32 cellular contexts compared by ENCODE assay signal in genomic region chr7:64642046-64642445, GRCh38.
"Had no signal": no experiment of that assay in that cellular context is flagged by ENCODE, and none has a peak within 500 bp of the region (broad histone marks: within the 10 kb centered on the region; RNA-seq: fewer than 3 reads in every experiment).

No MANE protein-coding gene starts in this region.

- H3K4me3 ChIP-seq: adrenal gland, body of pancreas, cardiac muscle cell had no signal

- H3K9me3 ChIP-seq: adrenal gland, body of pancreas had no signal

- H3K27ac ChIP-seq: adrenal gland, body of pancreas, brain microvascular endothelial cell, cardiac muscle cell, VCaP had no signal

- H3K4me1 ChIP-seq: adrenal gland, body of pancreas had no signal

- H3K36me3 ChIP-seq: adrenal gland, brain microvascular endothelial cell, cardiac muscle cell had no signal

- H3K27me3 ChIP-seq: adrenal gland, body of pancreas, brain microvascular endothelial cell, cardiac muscle cell had no signal

- DNase-seq: activated B cell treated with CpG ODN at 0.5 μM for 24 hours; activated CD4-positive, alpha-beta memory T cell treated with anti-CD3 and anti-CD28 coated beads for 36 hours; activated CD4-positive, alpha-beta T cell treated with anti-CD3 and anti-CD28 coated beads for 4 hours; activated CD4-positive, alpha-beta T cell treated with anti-CD3 and anti-CD28 coated beads, Interleukin-2, amount 10 ng/mL, durations not matched to agents 24 days and 14 days; activated CD4-positive, alpha-beta T cell treated with anti-CD3 and anti-CD28 coated beads, Interleukin-2, amount 50 U/mL, for 1 hour; activated CD4-positive, alpha-beta T cell treated with anti-CD3 and anti-CD28 coated beads, Interleukin-2, amount 50 U/mL, for 4 hours; activated CD4-positive, CD25-positive, alpha-beta regulatory T cell treated with anti-CD3 and anti-CD28 coated beads, Interleukin-2, amount 50 U/mL, for 72 hours; activated CD8-positive, alpha-beta memory T cell treated with anti-CD3 and anti-CD28 coated beads, Interleukin-2, amount 50 U/mL, for 4 hours; activated CD8-positive, alpha-beta T cell treated with anti-CD3 and anti-CD28 coated beads for 36 hours; activated effector memory CD4-positive, alpha-beta T cell treated with anti-CD3 and anti-CD28 coated beads, Interleukin-2, amount 50 U/mL, for 16 hours; activated gamma-delta T cell treated with Interleukin-2 at 50 U/mL for 16 hours; activated naive CD4-positive, alpha-beta T cell; activated naive CD4-positive, alpha-beta T cell treated with anti-CD3 and anti-CD28 coated beads for 36 hours; activated naive CD4-positive, alpha-beta T cell treated with anti-CD3 and anti-CD28 coated beads, Interleukin-2, amount 50 U/mL, for 16 hours; activated naive CD8-positive, alpha-beta T cell treated with anti-CD3 and anti-CD28 coated beads for 36 hours; activated T-cell treated with anti-CD3 and anti-CD28 coated beads for 4 hours; activated T-cell treated with anti-CD3 and anti-CD28 coated beads, Interleukin-2, amount 50 U/mL, for 1 hour; activated T-cell treated with anti-CD3 and anti-CD28 coated beads, Interleukin-2, amount 50 U/mL, for 4 hours; activated T-cell treated with anti-CD3 and anti-CD28 coated beads, Interleukin-2, amount 50 U/mL, for 72 hours; adrenal gland; amniotic stem cell; aorta; body of pancreas; brain microvascular endothelial cell; caudate nucleus; cerebellar nuclear complex; T-helper 2 cell; T-helper 9 cell had no signal

- ATAC-seq: activated CD8-positive, alpha-beta T cell treated with anti-CD3 and anti-CD28 coated beads for 36 hours; activated naive CD4-positive, alpha-beta T cell treated with anti-CD3 and anti-CD28 coated beads, Interleukin-2, amount 50 U/mL, for 72 hours; activated T-cell treated with anti-CD3 and anti-CD28 coated beads, Interleukin-2, amount 50 U/mL, for 4 hours; activated T-cell treated with anti-CD3 and anti-CD28 coated beads, Interleukin-2, amount 50 U/mL, for 72 hours; activated T-helper 17 cell treated with anti-CD3 and anti-CD28 coated beads, Interleukin-2, amount 50 U/mL, for 72 hours; body of pancreas had no signal
